ENCODE assay signal across 37 cellular contexts in the genomic region with DNA sequence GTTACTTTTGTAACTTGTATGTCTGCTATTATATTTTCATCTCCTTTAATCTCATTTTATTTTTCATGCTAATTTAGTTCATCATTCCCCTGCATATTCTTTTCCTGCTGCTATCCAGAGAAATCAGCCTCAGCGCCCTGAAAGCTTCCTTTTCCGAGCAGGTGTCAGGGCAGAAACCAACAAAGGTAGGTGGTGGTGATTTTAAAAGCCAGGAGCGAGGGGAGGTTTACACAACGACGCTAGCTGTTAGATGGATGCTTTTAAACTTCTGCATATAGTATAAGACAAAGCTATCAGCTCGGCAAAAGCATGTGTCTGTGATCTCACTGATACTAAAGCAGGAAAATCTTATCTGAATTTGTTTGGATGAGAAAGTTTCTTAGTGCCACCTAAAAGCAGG.
"Had no signal": no experiment of that assay in that cellular context is flagged by ENCODE, and none has a peak within 500 bp of the region (broad histone marks: within the 10 kb centered on the region; RNA-seq: fewer than 3 reads in every experiment).

No MANE protein-coding gene starts in this region.

- FAIRE-seq: colon had no signal

- H3K27ac ChIP-seq: adrenal gland, body of pancreas, esophagus muscularis mucosa, foreskin keratinocyte, gastrocnemius medialis, heart left ventricle, WERI-Rb-1 had no signal

- H3K27ac Mint-ChIP-seq: activated CD4-positive, alpha-beta memory T cell treated with anti-CD3 and anti-CD28 coated beads for 36 hours; activated CD4-positive, alpha-beta T cell treated with anti-CD3 and anti-CD28 coated beads for 36 hours; activated CD4-positive, alpha-beta T cell treated with anti-CD3 and anti-CD28 coated beads, Interleukin-2, amount 10 ng/mL, durations not matched to agents 24 days and 14 days; activated CD8-positive, alpha-beta memory T cell treated with anti-CD3 and anti-CD28 coated beads, Interleukin-2, amount 10 ng/mL, durations not matched to agents 7 days and 5 days; activated CD8-positive, alpha-beta T cell treated with anti-CD3 and anti-CD28 coated beads, Interleukin-2, amount 10 ng/mL, durations not matched to agents 7 days and 5 days; activated naive CD4-positive, alpha-beta T cell treated with anti-CD3 and anti-CD28 coated beads for 36 hours; activated naive CD4-positive, alpha-beta T cell treated with anti-CD3 and anti-CD28 coated beads, Interleukin-2, amount 50 U/mL, for 24 hours; activated naive CD8-positive, alpha-beta T cell treated with anti-CD3 and anti-CD28 coated beads for 36 hours; activated naive CD8-positive, alpha-beta T cell treated with anti-CD3 and anti-CD28 coated beads, Interleukin-2, amount 50 U/mL, for 24 hours; activated T-helper 1 cell treated with anti-CD3 and anti-CD28 coated beads, Interleukin-12 subunit alpha, Interleukin-12 subunit beta, Interleukin-2, Interleukin-4 antibody, amounts not matched to agents 30 ng/mL and 10 ng/mL and 1 ng/mL, durations not matched to agents 14 hours and 24 hours and 36 hours; activated T-helper 2 cell treated with anti-CD3 and anti-CD28 coated beads, Interferon-gamma antibody, Interleukin-2, Interleukin-4, amounts not matched to agents 10 μg/mL and 5 μg/mL and 100 μg/mL, durations not matched to agents 14 hours and 24 hours and 36 hours; effector memory CD8-positive, alpha-beta T cell; T-helper 17 cell; T-helper 2 cell treated with Interferon-gamma antibody and Interleukin-4, amounts not matched to agents 5 μg/mL and 100 μg/mL, for 36 hours had no signal

- H3K9me3 Mint-ChIP-seq: activated CD4-positive, alpha-beta memory T cell treated with anti-CD3 and anti-CD28 coated beads for 36 hours; activated CD4-positive, alpha-beta T cell treated with anti-CD3 and anti-CD28 coated beads, Interleukin-2, amount 10 ng/mL, durations not matched to agents 24 days and 14 days; activated naive CD4-positive, alpha-beta T cell treated with anti-CD3 and anti-CD28 coated beads for 36 hours; activated naive CD4-positive, alpha-beta T cell treated with anti-CD3 and anti-CD28 coated beads, Interleukin-2, amount 50 U/mL, for 24 hours; activated naive CD8-positive, alpha-beta T cell treated with anti-CD3 and anti-CD28 coated beads for 36 hours; activated naive CD8-positive, alpha-beta T cell treated with anti-CD3 and anti-CD28 coated beads, Interleukin-2, amount 50 U/mL, for 24 hours; activated T-helper 1 cell treated with anti-CD3 and anti-CD28 coated beads, Interleukin-12 subunit alpha, Interleukin-12 subunit beta, Interleukin-2, Interleukin-4 antibody, amounts not matched to agents 30 ng/mL and 10 ng/mL and 1 ng/mL, durations not matched to agents 14 hours and 24 hours and 36 hours; activated T-helper 2 cell treated with anti-CD3 and anti-CD28 coated beads, Interferon-gamma antibody, Interleukin-2, Interleukin-4, amounts not matched to agents 10 μg/mL and 5 μg/mL and 100 μg/mL, durations not matched to agents 14 hours and 24 hours and 36 hours; effector memory CD8-positive, alpha-beta T cell; T-helper 2 cell treated with Interferon-gamma antibody and Interleukin-4, amounts not matched to agents 5 μg/mL and 100 μg/mL, for 36 hours had no signal

- H3K4me1 ChIP-seq: adrenal gland, body of pancreas, esophagus muscularis mucosa, foreskin keratinocyte, gastrocnemius medialis, heart left ventricle had no signal

- DNase-seq: activated CD4-positive, alpha-beta memory T cell treated with anti-CD3 and anti-CD28 coated beads for 36 hours; activated CD4-positive, alpha-beta T cell treated with anti-CD3 and anti-CD28 coated beads for 36 hours; activated CD4-positive, alpha-beta T cell treated with anti-CD3 and anti-CD28 coated beads, Interleukin-2, amount 10 ng/mL, durations not matched to agents 24 days and 14 days; activated CD4-positive, CD25-positive, alpha-beta regulatory T cell; activated CD4-positive, CD25-positive, alpha-beta regulatory T cell treated with anti-CD3 and anti-CD28 coated beads, Interleukin-2, amount 50 U/mL, for 72 hours; activated CD8-positive, alpha-beta memory T cell treated with anti-CD3 and anti-CD28 coated beads, Interleukin-2, amount 10 ng/mL, durations not matched to agents 7 days and 5 days; activated CD8-positive, alpha-beta memory T cell treated with anti-CD3 and anti-CD28 coated beads, Interleukin-2, amount 50 U/mL, for 4 hours; activated CD8-positive, alpha-beta T cell treated with anti-CD3 and anti-CD28 coated beads, Interleukin-2, amount 10 ng/mL, durations not matched to agents 7 days and 5 days; activated effector memory CD4-positive, alpha-beta T cell treated with anti-CD3 and anti-CD28 coated beads, Interleukin-2, amount 50 U/mL, for 16 hours; activated naive CD4-positive, alpha-beta T cell treated with anti-CD3 and anti-CD28 coated beads for 36 hours; activated naive CD8-positive, alpha-beta T cell treated with anti-CD3 and anti-CD28 coated beads for 36 hours; activated naive CD8-positive, alpha-beta T cell treated with anti-CD3 and anti-CD28 coated beads, Interleukin-2, amount 50 U/mL, for 24 hours; activated T-cell treated with anti-CD3 and anti-CD28 coated beads, Interleukin-2, amount 50 U/mL, for 1 hour; activated T-cell treated with anti-CD3 and anti-CD28 coated beads, Interleukin-2, amount 50 U/mL, for 48 hours; adrenal gland; amygdala; aorta; body of pancreas; caudate nucleus; cortex of kidney; dermis blood vessel endothelial cell; effector CD4-positive, alpha-beta T cell; effector memory CD8-positive, alpha-beta T cell; erythroblast; foreskin keratinocyte; gastrocnemius medialis; glutamatergic neuron; heart left ventricle; T-helper 17 cell; T1000; WERI-Rb-1 had no signal

- H3K36me3 ChIP-seq: WERI-Rb-1 had no signal

- H3K4me3 ChIP-seq: adrenal gland, body of pancreas, esophagus muscularis mucosa, gastrocnemius medialis, heart left ventricle had no signal

- H3K9me3 ChIP-seq: adrenal gland, body of pancreas, esophagus muscularis mucosa, gastrocnemius medialis, heart left ventricle had no signal

- H3K4me3 Mint-ChIP-seq: activated CD4-positive, alpha-beta memory T cell treated with anti-CD3 and anti-CD28 coated beads for 36 hours; activated CD4-positive, alpha-beta T cell treated with anti-CD3 and anti-CD28 coated beads for 36 hours; activated CD4-positive, alpha-beta T cell treated with anti-CD3 and anti-CD28 coated beads, Interleukin-2, amount 10 ng/mL, durations not matched to agents 24 days and 14 days; activated CD8-positive, alpha-beta memory T cell treated with anti-CD3 and anti-CD28 coated beads, Interleukin-2, amount 10 ng/mL, durations not matched to agents 7 days and 5 days; activated CD8-positive, alpha-beta T cell treated with anti-CD3 and anti-CD28 coated beads, Interleukin-2, amount 10 ng/mL, durations not matched to agents 7 days and 5 days; activated naive CD4-positive, alpha-beta T cell treated with anti-CD3 and anti-CD28 coated beads for 36 hours; activated naive CD4-positive, alpha-beta T cell treated with anti-CD3 and anti-CD28 coated beads, Interleukin-2, amount 50 U/mL, for 24 hours; activated naive CD8-positive, alpha-beta T cell treated with anti-CD3 and anti-CD28 coated beads for 36 hours; activated naive CD8-positive, alpha-beta T cell treated with anti-CD3 and anti-CD28 coated beads, Interleukin-2, amount 50 U/mL, for 24 hours; activated T-helper 1 cell treated with anti-CD3 and anti-CD28 coated beads, Interleukin-12 subunit alpha, Interleukin-12 subunit beta, Interleukin-2, Interleukin-4 antibody, amounts not matched to agents 30 ng/mL and 10 ng/mL and 1 ng/mL, durations not matched to agents 14 hours and 24 hours and 36 hours; effector memory CD8-positive, alpha-beta T cell; T-helper 17 cell; T-helper 2 cell treated with Interferon-gamma antibody and Interleukin-4, amounts not matched to agents 5 μg/mL and 100 μg/mL, for 36 hours had no signal

- ATAC-seq: activated CD4-positive, alpha-beta T cell treated with anti-CD3 and anti-CD28 coated beads for 36 hours; activated CD8-positive, alpha-beta memory T cell treated with anti-CD3 and anti-CD28 coated beads, Interleukin-2, amount 10 ng/mL, durations not matched to agents 7 days and 5 days; activated CD8-positive, alpha-beta T cell treated with anti-CD3 and anti-CD28 coated beads, Interleukin-2, amount 10 ng/mL, durations not matched to agents 7 days and 5 days; activated naive CD8-positive, alpha-beta T cell treated with anti-CD3 and anti-CD28 coated beads, Interleukin-2, amount 50 U/mL, for 24 hours; body of pancreas; effector memory CD8-positive, alpha-beta T cell; foreskin keratinocyte; gastrocnemius medialis; heart left ventricle; T-helper 17 cell had no signal

- H3K27me3 Mint-ChIP-seq: activated CD4-positive, alpha-beta memory T cell treated with anti-CD3 and anti-CD28 coated beads for 36 hours; activated CD4-positive, alpha-beta T cell treated with anti-CD3 and anti-CD28 coated beads for 36 hours; activated CD4-positive, alpha-beta T cell treated with anti-CD3 and anti-CD28 coated beads, Interleukin-2, amount 10 ng/mL, durations not matched to agents 24 days and 14 days; activated CD8-positive, alpha-beta memory T cell treated with anti-CD3 and anti-CD28 coated beads, Interleukin-2, amount 10 ng/mL, durations not matched to agents 7 days and 5 days; activated naive CD4-positive, alpha-beta T cell treated with anti-CD3 and anti-CD28 coated beads, Interleukin-2, amount 50 U/mL, for 24 hours; activated naive CD8-positive, alpha-beta T cell treated with anti-CD3 and anti-CD28 coated beads for 36 hours; activated naive CD8-positive, alpha-beta T cell treated with anti-CD3 and anti-CD28 coated beads, Interleukin-2, amount 50 U/mL, for 24 hours; effector memory CD8-positive, alpha-beta T cell; T-helper 17 cell had no signal

- H3K27me3 ChIP-seq: adrenal gland, body of pancreas, esophagus muscularis mucosa, foreskin keratinocyte, gastrocnemius medialis, heart left ventricle had no signal
